Comparison of ENCODE assay signal across 1 cellular context in the genomic region with DNA sequence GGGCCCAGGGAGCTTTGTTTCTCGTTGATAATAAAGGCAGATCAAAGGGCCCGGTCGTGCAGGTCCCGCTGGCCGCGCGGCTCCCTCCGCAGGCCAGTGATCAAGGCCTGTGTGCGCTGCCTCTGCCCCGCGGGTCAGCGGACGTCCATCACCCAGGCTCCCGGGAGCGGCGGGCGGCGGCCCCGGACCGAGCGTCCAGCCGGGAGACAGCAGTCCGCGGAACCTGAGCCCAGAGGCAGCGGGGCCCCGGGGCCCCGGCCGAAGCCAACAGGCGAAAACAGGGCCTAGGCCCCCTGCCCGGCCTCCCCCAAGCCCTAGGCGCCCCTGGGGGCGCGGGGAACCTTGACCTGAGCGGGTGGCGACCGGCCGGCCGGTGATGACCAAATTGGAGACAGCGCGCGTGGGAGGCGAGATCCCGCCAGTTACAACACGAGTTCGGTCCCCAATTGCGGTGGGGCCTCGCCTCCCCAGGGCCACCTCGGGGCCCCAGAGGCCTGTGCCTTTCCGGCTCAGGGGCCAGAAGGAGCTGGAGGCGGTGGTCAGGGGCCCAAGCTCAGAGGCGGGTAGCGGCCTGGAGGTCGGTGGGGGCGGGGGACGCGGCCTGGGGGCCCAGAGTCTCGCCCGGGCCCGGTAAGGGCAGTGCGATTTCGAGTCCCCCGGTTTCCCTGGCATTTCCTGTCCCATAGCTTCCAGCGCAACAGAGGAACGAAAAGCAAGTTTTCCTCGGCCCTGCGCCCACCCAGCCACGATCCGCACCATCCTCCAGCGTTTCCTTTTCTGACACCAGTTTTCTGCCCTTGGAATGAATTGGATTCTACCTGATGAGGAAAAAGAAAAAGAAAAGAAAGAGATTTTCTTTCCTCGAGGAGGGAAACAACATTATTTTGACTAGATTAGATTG.
TF ChIP-seq lines count a peak whose summit lies in the region.

No MANE protein-coding gene starts in this region.

TF ChIP-seq in HepG2, 621 proteins besides CTCF, POLR2A, EP300 and RAD21 (continued from another document and continues in another):
- TF ChIP-seq SNRNP70 (IDR thresholded peaks at IDR 0.05; ENCODE audit: low read depth, low read length), result no peak
- no peak for TF ChIP-seq KLF16 (CRISPR knock-in tag; IDR thresholded peaks at IDR 0.05)
- TF ChIP-seq, protein P1, sequence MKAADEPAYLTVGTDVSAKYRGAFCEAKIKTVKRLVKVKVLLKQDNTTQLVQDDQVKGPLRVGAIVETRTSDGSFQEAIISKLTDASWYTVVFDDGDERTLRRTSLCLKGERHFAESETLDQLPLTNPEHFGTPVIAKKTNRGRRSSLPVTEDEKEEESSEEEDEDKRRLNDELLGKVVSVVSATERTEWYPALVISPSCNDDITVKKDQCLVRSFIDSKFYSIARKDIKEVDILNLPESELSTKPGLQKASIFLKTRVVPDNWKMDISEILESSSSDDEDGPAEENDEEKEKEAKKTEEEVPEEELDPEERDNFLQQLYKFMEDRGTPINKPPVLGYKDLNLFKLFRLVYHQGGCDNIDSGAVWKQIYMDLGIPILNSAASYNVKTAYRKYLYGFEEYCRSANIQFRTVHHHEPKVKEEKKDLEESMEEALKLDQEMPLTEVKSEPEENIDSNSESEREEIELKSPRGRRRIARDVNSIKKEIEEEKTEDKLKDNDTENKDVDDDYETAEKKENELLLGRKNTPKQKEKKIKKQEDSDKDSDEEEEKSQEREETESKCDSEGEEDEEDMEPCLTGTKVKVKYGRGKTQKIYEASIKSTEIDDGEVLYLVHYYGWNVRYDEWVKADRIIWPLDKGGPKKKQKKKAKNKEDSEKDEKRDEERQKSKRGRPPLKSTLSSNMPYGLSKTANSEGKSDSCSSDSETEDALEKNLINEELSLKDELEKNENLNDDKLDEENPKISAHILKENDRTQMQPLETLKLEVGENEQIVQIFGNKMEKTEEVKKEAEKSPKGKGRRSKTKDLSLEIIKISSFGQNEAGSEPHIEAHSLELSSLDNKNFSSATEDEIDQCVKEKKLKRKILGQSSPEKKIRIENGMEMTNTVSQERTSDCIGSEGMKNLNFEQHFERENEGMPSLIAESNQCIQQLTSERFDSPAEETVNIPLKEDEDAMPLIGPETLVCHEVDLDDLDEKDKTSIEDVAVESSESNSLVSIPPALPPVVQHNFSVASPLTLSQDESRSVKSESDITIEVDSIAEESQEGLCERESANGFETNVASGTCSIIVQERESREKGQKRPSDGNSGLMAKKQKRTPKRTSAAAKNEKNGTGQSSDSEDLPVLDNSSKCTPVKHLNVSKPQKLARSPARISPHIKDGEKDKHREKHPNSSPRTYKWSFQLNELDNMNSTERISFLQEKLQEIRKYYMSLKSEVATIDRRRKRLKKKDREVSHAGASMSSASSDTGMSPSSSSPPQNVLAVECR (CRISPR knock-in tag; IDR thresholded peaks at IDR 0.05; ENCODE audit: borderline replicate concordance), result peak; percentile 53
- TF ChIP-seq, protein P2, sequence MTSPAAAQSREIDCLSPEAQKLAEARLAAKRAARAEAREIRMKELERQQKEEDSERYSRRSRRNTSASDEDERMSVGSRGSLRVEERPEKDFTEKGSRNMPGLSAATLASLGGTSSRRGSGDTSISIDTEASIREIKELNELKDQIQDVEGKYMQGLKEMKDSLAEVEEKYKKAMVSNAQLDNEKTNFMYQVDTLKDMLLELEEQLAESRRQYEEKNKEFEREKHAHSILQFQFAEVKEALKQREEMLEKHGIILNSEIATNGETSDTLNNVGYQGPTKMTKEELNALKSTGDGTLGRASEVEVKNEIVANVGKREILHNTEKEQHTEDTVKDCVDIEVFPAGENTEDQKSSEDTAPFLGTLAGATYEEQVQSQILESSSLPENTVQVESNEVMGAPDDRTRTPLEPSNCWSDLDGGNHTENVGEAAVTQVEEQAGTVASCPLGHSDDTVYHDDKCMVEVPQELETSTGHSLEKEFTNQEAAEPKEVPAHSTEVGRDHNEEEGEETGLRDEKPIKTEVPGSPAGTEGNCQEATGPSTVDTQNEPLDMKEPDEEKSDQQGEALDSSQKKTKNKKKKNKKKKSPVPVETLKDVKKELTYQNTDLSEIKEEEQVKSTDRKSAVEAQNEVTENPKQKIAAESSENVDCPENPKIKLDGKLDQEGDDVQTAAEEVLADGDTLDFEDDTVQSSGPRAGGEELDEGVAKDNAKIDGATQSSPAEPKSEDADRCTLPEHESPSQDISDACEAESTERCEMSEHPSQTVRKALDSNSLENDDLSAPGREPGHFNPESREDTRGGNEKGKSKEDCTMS (CRISPR knock-in tag; conservative IDR thresholded peaks at IDR 0.05), result no peak
- TF ChIP-seq FOXC1 (CRISPR knock-in tag; IDR thresholded peaks at IDR 0.05; ENCODE audit: borderline replicate concordance), result 0 out of 2 replicates have a peak, but pooled peaks have one; percentile 68
- TF ChIP-seq SMC3 (IDR thresholded peaks at IDR 0.05; ENCODE audit: low read length), result no peak
- TF ChIP-seq KAT7 (CRISPR knock-in tag; IDR thresholded peaks at IDR 0.05; ENCODE audit: borderline replicate concordance), result no peak
- no peak for TF ChIP-seq RFXAP (CRISPR knock-in tag; IDR thresholded peaks at IDR 0.05; ENCODE audit: borderline replicate concordance)
- TF ChIP-seq, protein P3, sequence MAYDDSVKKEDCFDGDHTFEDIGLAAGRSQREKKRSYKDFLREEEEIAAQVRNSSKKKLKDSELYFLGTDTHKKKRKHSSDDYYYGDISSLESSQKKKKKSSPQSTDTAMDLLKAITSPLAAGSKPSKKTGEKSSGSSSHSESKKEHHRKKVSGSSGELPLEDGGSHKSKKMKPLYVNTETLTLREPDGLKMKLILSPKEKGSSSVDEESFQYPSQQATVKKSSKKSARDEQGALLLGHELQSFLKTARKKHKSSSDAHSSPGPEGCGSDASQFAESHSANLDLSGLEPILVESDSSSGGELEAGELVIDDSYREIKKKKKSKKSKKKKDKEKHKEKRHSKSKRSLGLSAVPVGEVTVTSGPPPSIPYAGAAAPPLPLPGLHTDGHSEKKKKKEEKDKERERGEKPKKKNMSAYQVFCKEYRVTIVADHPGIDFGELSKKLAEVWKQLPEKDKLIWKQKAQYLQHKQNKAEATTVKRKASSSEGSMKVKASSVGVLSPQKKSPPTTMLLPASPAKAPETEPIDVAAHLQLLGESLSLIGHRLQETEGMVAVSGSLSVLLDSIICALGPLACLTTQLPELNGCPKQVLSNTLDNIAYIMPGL (CRISPR knock-in tag; IDR thresholded peaks at IDR 0.05; ENCODE audit: borderline replicate concordance in 1 of 2, low read depth in 1 of 2), result peak in 1 of 2 experiments; percentile 76; a peak in 2 of 4 replicates
- TF ChIP-seq, protein P4, sequence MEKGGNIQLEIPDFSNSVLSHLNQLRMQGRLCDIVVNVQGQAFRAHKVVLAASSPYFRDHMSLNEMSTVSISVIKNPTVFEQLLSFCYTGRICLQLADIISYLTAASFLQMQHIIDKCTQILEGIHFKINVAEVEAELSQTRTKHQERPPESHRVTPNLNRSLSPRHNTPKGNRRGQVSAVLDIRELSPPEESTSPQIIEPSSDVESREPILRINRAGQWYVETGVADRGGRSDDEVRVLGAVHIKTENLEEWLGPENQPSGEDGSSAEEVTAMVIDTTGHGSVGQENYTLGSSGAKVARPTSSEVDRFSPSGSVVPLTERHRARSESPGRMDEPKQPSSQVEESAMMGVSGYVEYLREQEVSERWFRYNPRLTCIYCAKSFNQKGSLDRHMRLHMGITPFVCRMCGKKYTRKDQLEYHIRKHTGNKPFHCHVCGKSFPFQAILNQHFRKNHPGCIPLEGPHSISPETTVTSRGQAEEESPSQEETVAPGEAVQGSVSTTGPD (CRISPR knock-in tag; IDR thresholded peaks at IDR 0.05), result no peak
- TF ChIP-seq, protein P5, sequence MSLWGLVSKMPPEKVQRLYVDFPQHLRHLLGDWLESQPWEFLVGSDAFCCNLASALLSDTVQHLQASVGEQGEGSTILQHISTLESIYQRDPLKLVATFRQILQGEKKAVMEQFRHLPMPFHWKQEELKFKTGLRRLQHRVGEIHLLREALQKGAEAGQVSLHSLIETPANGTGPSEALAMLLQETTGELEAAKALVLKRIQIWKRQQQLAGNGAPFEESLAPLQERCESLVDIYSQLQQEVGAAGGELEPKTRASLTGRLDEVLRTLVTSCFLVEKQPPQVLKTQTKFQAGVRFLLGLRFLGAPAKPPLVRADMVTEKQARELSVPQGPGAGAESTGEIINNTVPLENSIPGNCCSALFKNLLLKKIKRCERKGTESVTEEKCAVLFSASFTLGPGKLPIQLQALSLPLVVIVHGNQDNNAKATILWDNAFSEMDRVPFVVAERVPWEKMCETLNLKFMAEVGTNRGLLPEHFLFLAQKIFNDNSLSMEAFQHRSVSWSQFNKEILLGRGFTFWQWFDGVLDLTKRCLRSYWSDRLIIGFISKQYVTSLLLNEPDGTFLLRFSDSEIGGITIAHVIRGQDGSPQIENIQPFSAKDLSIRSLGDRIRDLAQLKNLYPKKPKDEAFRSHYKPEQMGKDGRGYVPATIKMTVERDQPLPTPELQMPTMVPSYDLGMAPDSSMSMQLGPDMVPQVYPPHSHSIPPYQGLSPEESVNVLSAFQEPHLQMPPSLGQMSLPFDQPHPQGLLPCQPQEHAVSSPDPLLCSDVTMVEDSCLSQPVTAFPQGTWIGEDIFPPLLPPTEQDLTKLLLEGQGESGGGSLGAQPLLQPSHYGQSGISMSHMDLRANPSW (CRISPR knock-in tag; IDR thresholded peaks at IDR 0.05; ENCODE audit: borderline replicate concordance), result no peak
- TF ChIP-seq ZFY (CRISPR knock-in tag; IDR thresholded peaks at IDR 0.05), result peak; percentile 69
- no peak for TF ChIP-seq ZNF569 (CRISPR knock-in tag; IDR thresholded peaks at IDR 0.05; ENCODE audit: borderline replicate concordance)
- TF ChIP-seq BHLHE40 (IDR thresholded peaks at IDR 0.05; ENCODE audit: low read length), result no peak
- TF ChIP-seq ZEB1 (IDR thresholded peaks at IDR 0.05; ENCODE audit: insufficient replicate concordance, low read depth), result no peak
- TF ChIP-seq SPEN (CRISPR knock-in tag; IDR thresholded peaks at IDR 0.05; ENCODE audit: low read depth), result 0 out of 2 replicates have a peak, but pooled peaks have one; percentile 23
- 0 out of 2 replicates have a peak, but pooled peaks have one; percentile 51 for TF ChIP-seq SRY (CRISPR knock-in tag; IDR thresholded peaks at IDR 0.05)
- no peak for TF ChIP-seq CHCHD3 (CRISPR knock-in tag; IDR thresholded peaks at IDR 0.05)
- TF ChIP-seq ZMYM4 (CRISPR knock-in tag; IDR thresholded peaks at IDR 0.05), result peak; percentile 40; the same call in 1 of the 2 replicates
- peak; percentile 50 for TF ChIP-seq TBX2 (CRISPR knock-in tag; IDR thresholded peaks at IDR 0.05; ENCODE audit: borderline replicate concordance)
- TF ChIP-seq ZNF709 (CRISPR knock-in tag; IDR thresholded peaks at IDR 0.05), result 0 out of 2 replicates have a peak, but pooled peaks have one; percentile 58
- no peak for TF ChIP-seq ZNF225 (CRISPR knock-in tag; IDR thresholded peaks at IDR 0.05)
- no peak for TF ChIP-seq SAFB2 (CRISPR knock-in tag; IDR thresholded peaks at IDR 0.05; ENCODE audit: borderline replicate concordance, low read depth)
- peak; percentile 47; the same call in 1 of the 2 replicates for TF ChIP-seq ZSCAN31 (CRISPR knock-in tag; IDR thresholded peaks at IDR 0.05; ENCODE audit: low read depth)
- peak; percentile 96; the same call in 1 of the 2 replicates for TF ChIP-seq MTF2 (CRISPR knock-in tag; IDR thresholded peaks at IDR 0.05; ENCODE audit: borderline replicate concordance)
- TF ChIP-seq NCOA1 (CRISPR knock-in tag; IDR thresholded peaks at IDR 0.05), result peak; percentile 79; the same call in 1 of the 2 replicates
- TF ChIP-seq ZNF749 (CRISPR knock-in tag; IDR thresholded peaks at IDR 0.05; ENCODE audit: borderline replicate concordance), result no peak
- TF ChIP-seq HOXA5 (CRISPR knock-in tag; IDR thresholded peaks at IDR 0.05), result peak; percentile 66; the same call in 1 of the 2 replicates
- no peak for TF ChIP-seq ZNF557 (CRISPR knock-in tag; IDR thresholded peaks at IDR 0.05)
- TF ChIP-seq SATB2 (CRISPR knock-in tag; IDR thresholded peaks at IDR 0.05), result no peak
- TF ChIP-seq ZNF446 (CRISPR knock-in tag; IDR thresholded peaks at IDR 0.05), result 0 out of 2 replicates have a peak, but pooled peaks have one; percentile 54
- TF ChIP-seq, protein P6, sequence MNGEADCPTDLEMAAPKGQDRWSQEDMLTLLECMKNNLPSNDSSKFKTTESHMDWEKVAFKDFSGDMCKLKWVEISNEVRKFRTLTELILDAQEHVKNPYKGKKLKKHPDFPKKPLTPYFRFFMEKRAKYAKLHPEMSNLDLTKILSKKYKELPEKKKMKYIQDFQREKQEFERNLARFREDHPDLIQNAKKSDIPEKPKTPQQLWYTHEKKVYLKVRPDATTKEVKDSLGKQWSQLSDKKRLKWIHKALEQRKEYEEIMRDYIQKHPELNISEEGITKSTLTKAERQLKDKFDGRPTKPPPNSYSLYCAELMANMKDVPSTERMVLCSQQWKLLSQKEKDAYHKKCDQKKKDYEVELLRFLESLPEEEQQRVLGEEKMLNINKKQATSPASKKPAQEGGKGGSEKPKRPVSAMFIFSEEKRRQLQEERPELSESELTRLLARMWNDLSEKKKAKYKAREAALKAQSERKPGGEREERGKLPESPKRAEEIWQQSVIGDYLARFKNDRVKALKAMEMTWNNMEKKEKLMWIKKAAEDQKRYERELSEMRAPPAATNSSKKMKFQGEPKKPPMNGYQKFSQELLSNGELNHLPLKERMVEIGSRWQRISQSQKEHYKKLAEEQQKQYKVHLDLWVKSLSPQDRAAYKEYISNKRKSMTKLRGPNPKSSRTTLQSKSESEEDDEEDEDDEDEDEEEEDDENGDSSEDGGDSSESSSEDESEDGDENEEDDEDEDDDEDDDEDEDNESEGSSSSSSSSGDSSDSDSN (CRISPR knock-in tag; IDR thresholded peaks at IDR 0.05), result peak; percentile 93
- TF ChIP-seq ZNF747 (CRISPR knock-in tag; IDR thresholded peaks at IDR 0.05; ENCODE audit: borderline replicate concordance), result no peak
- TF ChIP-seq MBD4 (IDR thresholded peaks at IDR 0.05; ENCODE audit: borderline replicate concordance, low read length), result no peak
- TF ChIP-seq SALL2 (CRISPR knock-in tag; IDR thresholded peaks at IDR 0.05), result peak; percentile 60; the same call in 1 of the 2 replicates
- TF ChIP-seq TCF7 (IDR thresholded peaks at IDR 0.05; ENCODE audit: low read depth), result peak; percentile 64
- no peak for TF ChIP-seq THYN1 (CRISPR knock-in tag; IDR thresholded peaks at IDR 0.05; ENCODE audit: borderline replicate concordance, low read depth)
- TF ChIP-seq ZBTB21 (CRISPR knock-in tag; IDR thresholded peaks at IDR 0.05), result no peak
- no peak for TF ChIP-seq ZNF558 (CRISPR knock-in tag; IDR thresholded peaks at IDR 0.05; ENCODE audit: borderline replicate concordance)
- TF ChIP-seq, protein P7, sequence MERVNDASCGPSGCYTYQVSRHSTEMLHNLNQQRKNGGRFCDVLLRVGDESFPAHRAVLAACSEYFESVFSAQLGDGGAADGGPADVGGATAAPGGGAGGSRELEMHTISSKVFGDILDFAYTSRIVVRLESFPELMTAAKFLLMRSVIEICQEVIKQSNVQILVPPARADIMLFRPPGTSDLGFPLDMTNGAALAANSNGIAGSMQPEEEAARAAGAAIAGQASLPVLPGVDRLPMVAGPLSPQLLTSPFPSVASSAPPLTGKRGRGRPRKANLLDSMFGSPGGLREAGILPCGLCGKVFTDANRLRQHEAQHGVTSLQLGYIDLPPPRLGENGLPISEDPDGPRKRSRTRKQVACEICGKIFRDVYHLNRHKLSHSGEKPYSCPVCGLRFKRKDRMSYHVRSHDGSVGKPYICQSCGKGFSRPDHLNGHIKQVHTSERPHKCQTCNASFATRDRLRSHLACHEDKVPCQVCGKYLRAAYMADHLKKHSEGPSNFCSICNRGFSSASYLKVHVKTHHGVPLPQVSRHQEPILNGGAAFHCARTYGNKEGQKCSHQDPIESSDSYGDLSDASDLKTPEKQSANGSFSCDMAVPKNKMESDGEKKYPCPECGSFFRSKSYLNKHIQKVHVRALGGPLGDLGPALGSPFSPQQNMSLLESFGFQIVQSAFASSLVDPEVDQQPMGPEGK (CRISPR knock-in tag; IDR thresholded peaks at IDR 0.05), result peak; percentile 47; the same call in 1 of the 2 replicates
